Comparison of ENCODE assay signal across 1 cellular context in genomic region chr2:158598856-158599517, GRCh38.
TF ChIP-seq lines count a peak whose summit lies in the region.

No MANE protein-coding gene starts in this region.

TF ChIP-seq in IMR-90, 13 proteins besides CTCF, POLR2A, EP300 and RAD21:
- no peak for TF ChIP-seq CEBPB (IDR thresholded peaks at IDR 0.05; ENCODE audit: low read depth, low read length)
